In genomic region chr2:2492800-2493199, GRCh38 we compare ENCODE assay signal across 7 cellular contexts.
"Had no signal": no experiment of that assay in that cellular context is flagged by ENCODE, and none has a peak within 500 bp of the region (broad histone marks: within the 10 kb centered on the region; RNA-seq: fewer than 3 reads in every experiment).

No MANE protein-coding gene starts in this region.

- H3K27ac ChIP-seq: HL-60 had no signal

- DNase-seq: IMR-90, KBM-7, KG1 had no signal

- H3K36me3 Mint-ChIP-seq: IgD-negative memory B cell had no signal

- H3K4me1 Mint-ChIP-seq: IgD-negative memory B cell had no signal

- H3K4me3 Mint-ChIP-seq: IgD-negative memory B cell had no signal

- H3K4me3 ChIP-seq: K562 had no signal

- ATAC-seq: K562 had no signal

- FAIRE-seq: HTR-8/SVneo, K562 had no signal
